ENCODE assay signal across 15 cellular contexts in genomic region chr3:16236856-16237393, GRCh38. TPM values are rescaled to one million over a fixed set of nuclear protein-coding genes. Genes with fewer than 3 reads are reported as not detected.
DNase-seq lines count a peak whose midpoint lies in the region; ATAC-seq and TF ChIP-seq lines count a peak whose summit lies in the region.
"Had no signal": no experiment of that assay in that cellular context is flagged by ENCODE, and none has a peak within 500 bp of the region (broad histone marks: within the 10 kb centered on the region; RNA-seq: fewer than 3 reads in every experiment).

No MANE protein-coding gene starts in this region.

- no peak for TF ChIP-seq CTCF in right atrium auricular region (IDR thresholded peaks at IDR 0.05)
- no peak for TF ChIP-seq CTCF in fibroblast of lung (conservative IDR thresholded peaks at IDR 0.05 in 1 of 2, IDR thresholded peaks at IDR 0.05 in 1 of 2; ENCODE audit: low read depth in 1 of 2, low read length in 2 of 2)
- TF ChIP-seq CTCF in tibial nerve (IDR thresholded peaks at IDR 0.05): no peak
- no peak for TF ChIP-seq CTCF in prostate gland (IDR thresholded peaks at IDR 0.05)

- no peak overlapping the region for H2AFZ ChIP-seq in fibroblast of lung (ENCODE audit: low read length)
- H2AFZ ChIP-seq: PC-9 had no signal

- intact Hi-C loops in Right ventricle myocardium inferior (cut with DNase I): no loop called here
- intact Hi-C loops in right cardiac atrium (cut with DNase I): no loop called here
- intact Hi-C loops in aorta (cut with DNase I): no loop called here
- intact Hi-C loops in prostate gland (cut with DNase I): no loop called here

- ATAC-seq in Right ventricle myocardium inferior (peak; percentile 79), right cardiac atrium (peak; percentile 89 to 90), aorta (ENCODE audit: low FRiP score) (peak; percentile 60)

- no peak for DNase-seq in Right ventricle myocardium inferior (ENCODE audit: missing footprints)
- DNase-seq in right atrium auricular region (ENCODE audit: low spot score): no peak
- peak; percentile 38 to 62 for DNase-seq in fibroblast of lung (ENCODE audit: low read depth in 2 of 2)
- DNase-seq in right cardiac atrium: no peak
- no peak for DNase-seq in aorta
- DNase-seq in tibial nerve (ENCODE audit: low spot score in 2 of 2): no peak
- no peak for DNase-seq in prostate gland (ENCODE audit: low spot score)
- no peak for DNase-seq in KG1 (lab: John Stamatoyannopoulos, UW)
- DNase-seq: DMS79 treated with DMSO at 0.1 percent for 48 hours, KBM-7, NCI-H1417, NCI-H187, NCI-H2107, NCI-H524 treated with DMSO at 0.1 percent for 48 hours, PC-9 had no signal

- no peak overlapping the region for H3K4me2 ChIP-seq in fibroblast of lung (ENCODE audit: extremely low read depth, insufficient read depth, low read length)
- H3K4me2 ChIP-seq: PC-9 had no signal

- no peaks in the 10 kb centered on the region for H4K20me1 ChIP-seq in fibroblast of lung (ENCODE audit: control insufficient read depth, extremely low read depth, insufficient read depth, low read length)

- no peaks in the 10 kb centered on the region for H3K27me3 ChIP-seq in right atrium auricular region
- H3K27me3 ChIP-seq in fibroblast of lung (ENCODE audit: control insufficient read depth, insufficient read depth, low read length): no peaks in the 10 kb centered on the region
- no peaks in the 10 kb centered on the region for H3K27me3 ChIP-seq in right cardiac atrium (ENCODE audit: control insufficient read depth, insufficient read depth)
- no peaks in the 10 kb centered on the region for H3K27me3 ChIP-seq in aorta (ENCODE audit: control insufficient read depth in 1 of 2, insufficient read depth in 2 of 2, low read length in 1 of 2)
- H3K27me3 ChIP-seq in tibial nerve: no peaks in the 10 kb centered on the region
- H3K27me3 ChIP-seq in prostate gland (replicated peaks; ENCODE audit: insufficient read depth): no peaks in the 10 kb centered on the region

- peaks cover 0 to 26% of the 10 kb centered on the region in 2 donors for H3K4me1 ChIP-seq in right atrium auricular region
- H3K4me1 ChIP-seq in fibroblast of lung (ENCODE audit: control insufficient read depth, extremely low read depth, insufficient read depth, low read length): peaks cover 6% of the 10 kb centered on the region
- H3K4me1 ChIP-seq in right cardiac atrium (ENCODE audit: control insufficient read depth, insufficient read depth, low read length): peaks cover 5% of the 10 kb centered on the region
- H3K4me1 ChIP-seq in aorta (ENCODE audit: control insufficient read depth in 1 of 2, insufficient read depth in 2 of 2, low read length in 2 of 2): no peaks in the 10 kb centered on the region
- peaks cover 0 to 25% (median 3%) of the 10 kb centered on the region in 4 donors for H3K4me1 ChIP-seq in tibial nerve
- no peaks in the 10 kb centered on the region for H3K4me1 ChIP-seq in prostate gland (replicated peaks)

- TF ChIP-seq POLR2A in tibial nerve (IDR thresholded peaks at IDR 0.05) (no peak), prostate gland (IDR thresholded peaks at IDR 0.05) (no peak)

- no peak overlapping the region for H3K4me3 ChIP-seq in right atrium auricular region
- no peak overlapping the region for H3K4me3 ChIP-seq in fibroblast of lung (replicated peaks in 1 of 4; ENCODE audit: control extremely low read depth in 1 of 4, insufficient read depth in 1 of 4, low read depth in 3 of 4, low read length in 4 of 4)
- H3K4me3 ChIP-seq in right cardiac atrium (ENCODE audit: low read length): no peak overlapping the region
- no peak overlapping the region for H3K4me3 ChIP-seq in aorta (ENCODE audit: low read length in 2 of 2)
- no peak overlapping the region for H3K4me3 ChIP-seq in tibial nerve
- no peak overlapping the region for H3K4me3 ChIP-seq in prostate gland
- H3K4me3 ChIP-seq: PC-9 had no signal

- peak in 1 of 2 donors; percentile 41 for TF ChIP-seq EP300 in tibial nerve (IDR thresholded peaks at IDR 0.05)

- no peaks in the 10 kb centered on the region for H3K79me2 ChIP-seq in fibroblast of lung (ENCODE audit: control insufficient read depth, insufficient read depth, low read length)

- H3K27ac ChIP-seq in right atrium auricular region (peak overlapping the region in 1 of 2 donors; percentile 2), fibroblast of lung (ENCODE audit: insufficient read depth, low read length) (no peak overlapping the region), right cardiac atrium (ENCODE audit: low read length) (no peak overlapping the region), aorta (ENCODE audit: low read depth in 1 of 2, low read length in 2 of 2) (no peak overlapping the region), tibial nerve (peak overlapping the region in 2 of 4 donors; percentile 22 to 28), prostate gland (no peak overlapping the region)
- H3K27ac ChIP-seq: PC-9 had no signal

- H3K9me3 ChIP-seq in right atrium auricular region (no peaks in the 10 kb centered on the region), fibroblast of lung (ENCODE audit: control insufficient read depth, insufficient read depth, low read depth, low read length) (no peaks in the 10 kb centered on the region), right cardiac atrium (ENCODE audit: control insufficient read depth, low read length) (no peaks in the 10 kb centered on the region), aorta (ENCODE audit: control insufficient read depth, low read length) (no peaks in the 10 kb centered on the region), tibial nerve (no peaks in the 10 kb centered on the region), prostate gland (no peaks in the 10 kb centered on the region)

- WGBS in right cardiac atrium: 21% methylated on average over 3 of the region's 3 CpGs
- 3 to 4% methylated on average over 3 of the region's 3 CpGs for WGBS in aorta, 2 donors
- WGBS in tibial nerve, 2 donors: 18 to 39% methylated on average over 3 of the region's 3 CpGs
- WGBS in prostate gland: 28% methylated on average over 3 of the region's 3 CpGs

- H3K36me3 ChIP-seq in right atrium auricular region (no peaks in the 10 kb centered on the region), fibroblast of lung (ENCODE audit: control insufficient read depth, insufficient read depth, low read length) (no peaks in the 10 kb centered on the region), aorta (ENCODE audit: control insufficient read depth in 1 of 2, insufficient read depth in 2 of 2, low read length in 1 of 2) (no peaks in the 10 kb centered on the region), tibial nerve (no peaks in the 10 kb centered on the region), prostate gland (no peaks in the 10 kb centered on the region)

- no peak overlapping the region for H3K9ac ChIP-seq in fibroblast of lung (ENCODE audit: insufficient read depth, low read length)

RNA-seq across cellular contexts. Expression of gene DPH3, which starts 27.8 kb away (rescaled TPM):
- 20.5 TPM for total RNA-seq in Right ventricle myocardium inferior
- total RNA-seq in right atrium auricular region: 10 to 100 TPM; 17.3 to 17.7 TPM
- total RNA-seq in fibroblast of lung: 23.6 and 28.2 TPM in 2 replicates
- polyA plus RNA-seq in fibroblast of lung: 22.6 and 28.1 TPM in 2 replicates
- 25.7 and 29.3 TPM in 2 replicates for polyA plus RNA-seq in fibroblast of lung (2012)
- polyA minus RNA-seq in fibroblast of lung (ENCODE audit: low replicate concordance): 4.7 and 6.1 TPM in 2 replicates
- 10 to 100 TPM; 19.0 to 24.2 (median 21.5) TPM for total RNA-seq in right cardiac atrium
- 14.7 TPM for polyA plus RNA-seq in right cardiac atrium
- 10 to 100 TPM; 19.7 to 31.0 TPM for total RNA-seq in aorta
- 10 to 100 TPM; 14.0 to 49.6 TPM for polyA plus RNA-seq in aorta
- total RNA-seq in tibial nerve: 10 to 100 TPM; 11.4 to 20.5 (median 19.1) TPM
- 10 to 100 TPM; 12.4 to 13.8 TPM for total RNA-seq in prostate gland

RNA-seq across cellular contexts. Expression of gene OXNAD1, which starts 28.1 kb away (rescaled TPM):
- total RNA-seq in Right ventricle myocardium inferior: 17.2 TPM
- total RNA-seq in right atrium auricular region: 10 to 100 TPM in 1 of 2 donors, 1 to 10 TPM in 1; 9.8 to 15.7 TPM
- 7.4 and 10.4 TPM in 2 replicates for total RNA-seq in fibroblast of lung
- polyA plus RNA-seq in fibroblast of lung: 6.4 and 7.8 TPM in 2 replicates
- 4.0 and 5.4 TPM in 2 replicates for polyA plus RNA-seq in fibroblast of lung (2012)
- 0.94 and 7.4 TPM in 2 replicates for polyA minus RNA-seq in fibroblast of lung (ENCODE audit: low replicate concordance)
- total RNA-seq in right cardiac atrium: 10 to 100 TPM; 13.9 to 14.7 (median 14.3) TPM
- 6.5 TPM for polyA plus RNA-seq in right cardiac atrium
- total RNA-seq in aorta: 10 to 100 TPM in 1 of 2 donors, 1 to 10 TPM in 1; 7.4 to 10.3 TPM
- polyA plus RNA-seq in aorta: 1 to 10 TPM; 2.4 to 3.8 TPM
- total RNA-seq in tibial nerve: 10 to 100 TPM; 11.4 to 14.9 (median 13.1) TPM
- 10 to 100 TPM; 16.2 to 16.3 TPM for total RNA-seq in prostate gland

Comparison
In these comparisons a context has a peak if more than half of its experiments do, and no peak if none do; other contexts are left out.
1. DNase-seq: peak in fibroblast of lung (2 of 2); none in Right ventricle myocardium inferior (single experiment), right atrium auricular region (single experiment), right cardiac atrium (0 of 3), aorta (0 of 2), tibial nerve (0 of 2), prostate gland (single experiment) and KG1 (single experiment).
2. Peak in every context shown above with its lines, with median percentiles within 50 percentile points of each other: ATAC-seq.